9 cellular contexts compared by ENCODE assay signal in the genomic region with DNA sequence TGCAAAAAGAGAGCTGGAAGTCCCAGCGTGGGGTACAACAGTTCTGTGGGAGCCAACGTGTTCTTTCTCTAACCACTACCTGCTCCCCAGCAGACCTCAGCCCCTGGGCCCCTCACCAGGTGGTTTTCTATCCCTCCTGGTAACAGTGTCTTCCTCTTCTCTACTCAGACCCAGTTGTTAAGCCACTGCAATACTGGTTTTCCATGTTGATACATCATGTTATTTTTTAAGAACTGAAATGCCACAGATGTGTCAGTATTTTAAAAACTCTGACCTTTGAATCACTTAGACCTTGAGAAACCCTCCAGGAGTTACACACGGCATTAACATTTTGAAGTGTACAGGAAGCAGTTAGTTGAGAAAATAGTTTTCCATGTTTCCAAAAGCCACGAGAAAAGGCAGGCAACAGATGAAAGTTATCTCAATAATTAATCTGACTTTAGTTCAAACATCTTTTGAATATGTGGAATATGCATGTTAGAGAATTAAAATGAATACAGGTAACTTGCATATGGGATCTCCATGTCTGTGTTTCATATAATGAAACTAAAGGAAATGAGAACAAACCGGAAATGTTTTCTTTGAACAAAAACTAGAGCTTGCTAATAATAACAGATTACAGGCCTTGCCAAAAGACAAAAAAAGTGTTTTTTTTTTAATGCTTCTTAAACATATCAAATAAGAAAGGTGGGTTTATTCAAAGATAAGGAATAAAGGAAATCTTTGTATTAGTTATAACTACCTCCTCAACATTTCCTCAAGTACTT.
DNase-seq lines count a peak whose midpoint lies in the region; ATAC-seq, FAIRE-seq and TF ChIP-seq lines count a peak whose summit lies in the region.
"Had no signal": no experiment of that assay in that cellular context is flagged by ENCODE, and none has a peak within 500 bp of the region (broad histone marks: within the 10 kb centered on the region; RNA-seq: fewer than 3 reads in every experiment).

No MANE protein-coding gene starts in this region.

- TF ChIP-seq EP300 in suprapubic skin (IDR thresholded peaks at IDR 0.05) = no peak

- peak overlapping the region; percentile 3 for H3K4me3 ChIP-seq in OCI-LY1 (ENCODE audit: low read depth, low read length, poor library complexity, severe bottlenecking)
- no peak overlapping the region for H3K4me3 ChIP-seq in pancreas
- H3K4me3 ChIP-seq in suprapubic skin = no peak overlapping the region
- H3K4me3 ChIP-seq: SJSA1 had no signal

- FAIRE-seq in pancreas (lab: Jason Lieb, UNC) = peak; percentile 9

- H3K9me3 ChIP-seq in OCI-LY1 (ENCODE audit: low read length) (no peaks in the 10 kb centered on the region), pancreas (no peaks in the 10 kb centered on the region), suprapubic skin (no peaks in the 10 kb centered on the region)
- H3K9me3 ChIP-seq: SJSA1 had no signal

- H3K27me3 ChIP-seq in OCI-LY1 (ENCODE audit: insufficient read depth, low read length) = no peaks in the 10 kb centered on the region
- H3K27me3 ChIP-seq in pancreas = no peaks in the 10 kb centered on the region
- H3K27me3 ChIP-seq in suprapubic skin = no peaks in the 10 kb centered on the region
- H3K27me3 ChIP-seq: SJSA1 had no signal

- intact Hi-C loops in pancreas (cut with DNase I) = no loop called here

- TF ChIP-seq POLR2A in suprapubic skin (IDR thresholded peaks at IDR 0.05) = no peak

- H3K4me1 ChIP-seq in OCI-LY1 (ENCODE audit: insufficient read depth, low read length, severe bottlenecking) (peaks cover 23% of the 10 kb centered on the region), pancreas (no peaks in the 10 kb centered on the region), suprapubic skin (no peaks in the 10 kb centered on the region)

- peak overlapping the region; percentile 36 for H3K4me3 Mint-ChIP-seq in HFFc6
- H3K4me3 Mint-ChIP-seq: dendritic cell treated with granulocyte-macrophage colony-stimulating factor and Interleukin-4, amounts not matched to agents 40 ng/mL and 50 ng/mL, for 4 days had no signal

- H3K4me1 Mint-ChIP-seq in HFFc6 (ENCODE audit: low read depth) = peaks cover 7% of the 10 kb centered on the region; the same call in 1 of the 2 replicates

- no peaks in the 10 kb centered on the region for H4K20me1 ChIP-seq in OCI-LY1 (ENCODE audit: insufficient read depth, low read length)

- no peak for DNase-seq in HFFc6
- DNase-seq in pancreas = no peak
- DNase-seq in epidermal melanocyte (ENCODE audit: insufficient read length, low spot score) = no peak
- no peak for DNase-seq in suprapubic skin (ENCODE audit: low spot score in 2 of 2)

- H3K4me2 ChIP-seq in OCI-LY1 (ENCODE audit: low read length) = peak overlapping the region; percentile 31; the same call in 1 of the 2 replicates

- H3K36me3 ChIP-seq in OCI-LY1 (ENCODE audit: insufficient read depth, low read length) (peaks cover 19% of the 10 kb centered on the region; the same call in 1 of the 2 replicates), pancreas (no peaks in the 10 kb centered on the region), suprapubic skin (no peaks in the 10 kb centered on the region)

- H3K9me3 Mint-ChIP-seq in HFFc6 = no peaks in the 10 kb centered on the region
- H3K9me3 Mint-ChIP-seq: dendritic cell treated with granulocyte-macrophage colony-stimulating factor and Interleukin-4, amounts not matched to agents 40 ng/mL and 50 ng/mL, for 4 days had no signal

- no peaks in the 10 kb centered on the region for H3F3A ChIP-seq in OCI-LY1 (ENCODE audit: insufficient read depth, low read length)

- no peaks in the 10 kb centered on the region for H3K27me3 Mint-ChIP-seq in HFFc6 (ENCODE audit: insufficient read depth)
- H3K27me3 Mint-ChIP-seq: dendritic cell treated with granulocyte-macrophage colony-stimulating factor and Interleukin-4, amounts not matched to agents 40 ng/mL and 50 ng/mL, for 4 days had no signal

- ATAC-seq in GM19023 (IDR thresholded peaks at IDR 0.05; ENCODE audit: unreplicated experiment) (peak; percentile 53), pancreas (no peak), HG03196 (IDR thresholded peaks at IDR 0.05; ENCODE audit: unreplicated experiment) (no peak)

- peak overlapping the region; percentile 72 for H3K27ac ChIP-seq in OCI-LY1 (ENCODE audit: low read depth, low read length, poor library complexity, severe bottlenecking)
- no peak overlapping the region for H3K27ac ChIP-seq in pancreas
- no peak overlapping the region for H3K27ac ChIP-seq in suprapubic skin
- H3K27ac ChIP-seq: SJSA1 had no signal

- peaks cover 33% of the 10 kb centered on the region for H3K36me3 Mint-ChIP-seq in HFFc6 (ENCODE audit: low read depth)

- H3K9ac ChIP-seq in OCI-LY1 (ENCODE audit: low read length) = no peak overlapping the region; the same call in 1 of the 2 replicates

- 0 out of 2 replicates have a peak overlapping the region, but pooled peaks have one; percentile 26 for H2AFZ ChIP-seq in OCI-LY1 (ENCODE audit: low read length)

- H3K27ac Mint-ChIP-seq in HFFc6 = no peak overlapping the region; the same call in 1 of the 2 replicates

- no peaks in the 10 kb centered on the region for H3K9me2 ChIP-seq in OCI-LY1 (ENCODE audit: low read depth, low read length)

- 72 to 74% methylated on average over 5 of the region's 5 CpGs for WGBS in pancreas, 2 donors
- WGBS in suprapubic skin = 68% methylated on average over 5 of the region's 5 CpGs

- H3K79me2 ChIP-seq in OCI-LY1 (ENCODE audit: insufficient read depth, low read length) = no peaks in the 10 kb centered on the region

- no peak for TF ChIP-seq CTCF in HFFc6 (IDR thresholded peaks at IDR 0.05)
- TF ChIP-seq CTCF in OCI-LY1 (IDR thresholded peaks at IDR 0.05; ENCODE audit: low read length) = no peak
- no peak for TF ChIP-seq CTCF in pancreas (IDR thresholded peaks at IDR 0.05)
- no peak for TF ChIP-seq CTCF in suprapubic skin (IDR thresholded peaks at IDR 0.05)
